Comparison of ENCODE assay signal across 19 cellular contexts in genomic region chr16:27481282-27481934, GRCh38.
"Had no signal": no experiment of that assay in that cellular context is flagged by ENCODE, and none has a peak within 500 bp of the region (broad histone marks: within the 10 kb centered on the region; RNA-seq: fewer than 3 reads in every experiment).

No MANE protein-coding gene starts in this region.

- ATAC-seq: naive thymus-derived CD8-positive, alpha-beta T cell; pancreas; stimulated activated naive CD8-positive, alpha-beta T cell treated with anti-CD3 and anti-CD28 coated beads, Interleukin-15, Interleukin-2, amounts not matched to agents 100 U/mL and 50 U/mL, for 24 hours had no signal

- H3K9me3 ChIP-seq: esophagus squamous epithelium, pancreas, tibial nerve had no signal

- H3K9me3 Mint-ChIP-seq: activated T-helper 2 cell treated with anti-CD3 and anti-CD28 coated beads, Interferon-gamma antibody, Interleukin-2, Interleukin-4, amounts not matched to agents 10 μg/mL and 5 μg/mL and 100 μg/mL, durations not matched to agents 14 hours and 24 hours and 36 hours; immature natural killer cell; naive thymus-derived CD8-positive, alpha-beta T cell; T-helper 2 cell treated with Interferon-gamma antibody and Interleukin-4, amounts not matched to agents 5 μg/mL and 100 μg/mL, for 36 hours had no signal

- H3K27me3 ChIP-seq: esophagus squamous epithelium, pancreas, tibial nerve had no signal

- H3K27ac Mint-ChIP-seq: activated T-helper 2 cell treated with anti-CD3 and anti-CD28 coated beads, Interferon-gamma antibody, Interleukin-2, Interleukin-4, amounts not matched to agents 10 μg/mL and 5 μg/mL and 100 μg/mL, durations not matched to agents 14 hours and 24 hours and 36 hours; T-helper 2 cell treated with Interferon-gamma antibody and Interleukin-4, amounts not matched to agents 5 μg/mL and 100 μg/mL, for 36 hours had no signal

- H3K27ac ChIP-seq: esophagus squamous epithelium, pancreas, tibial nerve had no signal

- H3K4me1 Mint-ChIP-seq: immature natural killer cell; naive thymus-derived CD8-positive, alpha-beta T cell had no signal

- H3K4me3 Mint-ChIP-seq: immature natural killer cell; naive thymus-derived CD8-positive, alpha-beta T cell; T-helper 2 cell treated with Interferon-gamma antibody and Interleukin-4, amounts not matched to agents 5 μg/mL and 100 μg/mL, for 36 hours had no signal

- H3K27me3 Mint-ChIP-seq: naive thymus-derived CD8-positive, alpha-beta T cell had no signal

- DNase-seq: activated CD4-positive, alpha-beta T cell treated with anti-CD3 and anti-CD28 coated beads, Interleukin-2, amount 50 U/mL, for 48 hours; activated naive CD4-positive, alpha-beta T cell treated with Interleukin-2 at 50 U/mL for 16 hours; activated T-cell treated with anti-CD3 and anti-CD28 coated beads, Interleukin-2, amount 50 U/mL, for 1 hour; anterior cingulate cortex; cortex of kidney; esophagus squamous epithelium; immature natural killer cell; naive thymus-derived CD8-positive, alpha-beta T cell; stimulated activated CD4-positive, alpha-beta T cell treated with anti-CD3 and anti-CD28 coated beads, Interleukin-12 subunit alpha, Interleukin-12 subunit beta, amount 100 ng/mL, for 4 hours; stimulated activated CD4-positive, alpha-beta T cell treated with anti-CD3 and anti-CD28 coated beads, Interleukin-1b, Interleukin-23, amount 100 ng/mL, for 48 hours; stimulated activated CD8-positive, alpha-beta memory T cell treated with anti-CD3 and anti-CD28 coated beads, Interleukin-4, amount 100 ng/mL, for 48 hours; stimulated activated naive CD8-positive, alpha-beta T cell treated with anti-CD3 and anti-CD28 coated beads, Interleukin-15, Interleukin-2, amounts not matched to agents 100 U/mL and 50 U/mL, for 24 hours; substantia nigra had no signal

- FAIRE-seq: endothelial cell of umbilical vein, pancreas, TTC549 had no signal

- H3K4me3 ChIP-seq: esophagus squamous epithelium, pancreas, tibial nerve had no signal

- H3K4me1 ChIP-seq: esophagus squamous epithelium, pancreas, tibial nerve had no signal
